ENCODE assay signal across 1 cellular context in genomic region chr4:151284534-151285245, GRCh38.
TF ChIP-seq lines count a peak whose summit lies in the region.

No MANE protein-coding gene starts in this region.

TF ChIP-seq in GM23338, 12 proteins besides CTCF, POLR2A, EP300 and RAD21:
- TF ChIP-seq STAT1 (IDR thresholded peaks at IDR 0.05; ENCODE audit: unreplicated experiment): no peak
- no peak for TF ChIP-seq ZNF331 (CRISPR knock-in tag; IDR thresholded peaks at IDR 0.05; ENCODE audit: low read depth)
- TF ChIP-seq ZNF462 (CRISPR knock-in tag; IDR thresholded peaks at IDR 0.05): peak; percentile 46; the same call in 1 of the 2 replicates
- 0 out of 2 replicates have a peak, but pooled peaks have one; percentile 3 for TF ChIP-seq NANOG (IDR thresholded peaks at IDR 0.05; ENCODE audit: borderline replicate concordance)
